16 cellular contexts compared by ENCODE assay signal in genomic region chr19:51065221-51065960, GRCh38. TPM values are rescaled to one million over a fixed set of nuclear protein-coding genes. Genes with fewer than 3 reads are reported as not detected.
DNase-seq lines count a peak whose midpoint lies in the region; ATAC-seq and TF ChIP-seq lines count a peak whose summit lies in the region.
"Had no signal": no experiment of that assay in that cellular context is flagged by ENCODE, and none has a peak within 500 bp of the region (broad histone marks: within the 10 kb centered on the region; RNA-seq: fewer than 3 reads in every experiment).

No MANE protein-coding gene starts in this region.

- TF ChIP-seq CTCF in AG04450 (IDR thresholded peaks at IDR 0.05; ENCODE audit: low read depth, low read length) (no peak), esophagus muscularis mucosa (IDR thresholded peaks at IDR 0.05) (no peak), nephron progenitor cell (IDR thresholded peaks at IDR 0.05) (no peak)

- no peak for TF ChIP-seq POLR2A in esophagus muscularis mucosa (IDR thresholded peaks at IDR 0.05; ENCODE audit: low read depth)

- H3K9ac ChIP-seq in HUES64 (ENCODE audit: low read depth, low read length) = no peak overlapping the region

- H3K27ac ChIP-seq in AG04450 (ENCODE audit: low read depth, low read length) (no peak overlapping the region), HUES64 (ENCODE audit: low read depth, low read length) (no peak overlapping the region; the same call in 1 of the 2 replicates), esophagus muscularis mucosa (replicated peaks in 1 of 4) (no peak overlapping the region)
- H3K27ac ChIP-seq: SK-N-MC had no signal

- POLR2A ChIA-PET in AG04450 (lab: Yijun Ruan, JAX) = no interaction called here

- CTCF ChIA-PET in AG04450 (lab: Charles Lee) = no interaction called here

- H3K27ac Mint-ChIP-seq in nephron progenitor cell = no peak overlapping the region
- H3K27ac Mint-ChIP-seq: activated naive CD8-positive, alpha-beta T cell treated with anti-CD3 and anti-CD28 coated beads, Interleukin-2, amount 10 ng/mL, durations not matched to agents 7 days and 5 days had no signal

- no peaks in the 10 kb centered on the region for H3K36me3 Mint-ChIP-seq in nephron progenitor cell (ENCODE audit: low read depth)
- H3K36me3 Mint-ChIP-seq: activated naive CD8-positive, alpha-beta T cell treated with anti-CD3 and anti-CD28 coated beads, Interleukin-2, amount 10 ng/mL, durations not matched to agents 7 days and 5 days had no signal

- peaks cover 5% of the 10 kb centered on the region; the same call in 1 of the 2 replicates for H3K4me1 ChIP-seq in HUES64 (ENCODE audit: insufficient read depth, low read length)
- H3K4me1 ChIP-seq in esophagus muscularis mucosa = peaks cover 4 to 11% (median 8%) of the 10 kb centered on the region in 4 donors

- peaks cover 9% of the 10 kb centered on the region for H3K4me1 Mint-ChIP-seq in nephron progenitor cell

- peak overlapping the region; percentile 13; the same call in 1 of the 2 replicates for H3K4me3 ChIP-seq in AG04450 (ENCODE audit: low read depth, low read length)
- peak overlapping the region; percentile 61 for H3K4me3 ChIP-seq in HUES64 (ENCODE audit: low read length)
- H3K4me3 ChIP-seq in esophagus muscularis mucosa = peak overlapping the region; percentile 3 to 29 (median 17)
- H3K4me3 ChIP-seq: SK-N-MC had no signal

- H3K27me3 ChIP-seq in AG04450 (ENCODE audit: control insufficient read depth, insufficient read depth, low read length) = no peaks in the 10 kb centered on the region
- peaks cover 15% of the 10 kb centered on the region; the same call in 1 of the 2 replicates for H3K27me3 ChIP-seq in HUES64 (ENCODE audit: insufficient read depth, low read length)
- H3K27me3 ChIP-seq in esophagus muscularis mucosa = peaks cover 0 to 61% (median 11%) of the 10 kb centered on the region in 4 donors

- H3K9me3 ChIP-seq in AG04450 (ENCODE audit: control insufficient read depth, insufficient read depth, low read length) = peaks cover 5% of the 10 kb centered on the region; the same call in 1 of the 2 replicates
- no peaks in the 10 kb centered on the region for H3K9me3 ChIP-seq in HUES64 (ENCODE audit: insufficient read depth, low read depth, low read length)
- no peaks in the 10 kb centered on the region for H3K9me3 ChIP-seq in esophagus muscularis mucosa

- intact Hi-C loops in esophagus muscularis mucosa (cut with DNase I) = no loop called here

- H3K36me3 ChIP-seq in HUES64 (ENCODE audit: insufficient read depth, low read length) (no peaks in the 10 kb centered on the region), esophagus muscularis mucosa (no peaks in the 10 kb centered on the region)

- ATAC-seq in GM19035 (IDR thresholded peaks at IDR 0.05; ENCODE audit: unreplicated experiment) = no peak
- ATAC-seq: left lobe of liver had no signal

- peak overlapping the region; percentile 80 for H3K4me3 Mint-ChIP-seq in nephron progenitor cell
- H3K4me3 Mint-ChIP-seq: activated naive CD8-positive, alpha-beta T cell treated with anti-CD3 and anti-CD28 coated beads, Interleukin-2, amount 10 ng/mL, durations not matched to agents 7 days and 5 days had no signal

- 8% methylated on average over 23 of the region's 25 CpGs for WGBS in HUES64
- 10% methylated on average over 23 of the region's 25 CpGs for WGBS in esophagus muscularis mucosa

- DNase-seq in AG04450 (ENCODE audit: low read depth, low spot score) (no peak), esophagus muscularis mucosa (ENCODE audit: extremely low spot score) (no peak), nephron progenitor cell (peak; percentile 34), COR-L47 (lab: John Stamatoyannopoulos, UW) (no peak), NAMALWA (ENCODE audit: low spot score) (no peak), inferior parietal cortex (ENCODE audit: extremely low spot score) (no peak)
- DNase-seq: activated CD4-positive, alpha-beta T cell treated with anti-CD3 and anti-CD28 coated beads, Interleukin-2, amount 50 U/mL, for 48 hours; activated naive CD8-positive, alpha-beta T cell treated with anti-CD3 and anti-CD28 coated beads, Interleukin-2, amount 10 ng/mL, durations not matched to agents 7 days and 5 days; NCI-H1105 treated with DMSO at 0.1 percent for 48 hours; NCI-H748 treated with DMSO at 0.1 percent for 48 hours had no signal

- H3K27me3 Mint-ChIP-seq in nephron progenitor cell (ENCODE audit: low read depth, poor library complexity) = peaks cover 54% of the 10 kb centered on the region

- no peak for TF ChIP-seq EP300 in esophagus muscularis mucosa (IDR thresholded peaks at IDR 0.05)

- no peaks in the 10 kb centered on the region for H3K9me3 Mint-ChIP-seq in nephron progenitor cell
- H3K9me3 Mint-ChIP-seq: activated naive CD8-positive, alpha-beta T cell treated with anti-CD3 and anti-CD28 coated beads, Interleukin-2, amount 10 ng/mL, durations not matched to agents 7 days and 5 days had no signal

RNA-seq across cellular contexts. Expression of gene KLK13, which starts 0.5 kb away (rescaled TPM):
- polyA plus RNA-seq in AG04450 (2011; rRNA removed) = not detected in 2 replicates
- not detected in 2 replicates for polyA minus RNA-seq in AG04450 (2011; rRNA and poly(A)+ RNA removed)
- 2.2 TPM for polyA plus RNA-seq in HUES64 (2013, experiment 1 of 2)
- polyA plus RNA-seq in HUES64 (2013, experiment 2 of 2) = 1.5 TPM
- total RNA-seq in esophagus muscularis mucosa = not detected
- total RNA-seq: activated naive CD8-positive, alpha-beta T cell treated with anti-CD3 and anti-CD28 coated beads, Interleukin-2, amount 10 ng/mL, durations not matched to agents 7 days and 5 days; endothelial cell of umbilical vein; left lobe of liver; renal cortical epithelial cell had no signal
- polyA plus RNA-seq: endothelial cell of umbilical vein had no signal

RNA-seq across cellular contexts. Expression of gene KLK14, which starts 17.3 kb away (rescaled TPM):
- polyA plus RNA-seq in AG04450 (2011; rRNA removed) = not detected in 2 replicates
- not detected in 2 replicates for polyA minus RNA-seq in AG04450 (2011; rRNA and poly(A)+ RNA removed)
- polyA plus RNA-seq in HUES64 (2013, experiment 1 of 2) = not detected
- polyA plus RNA-seq in HUES64 (2013, experiment 2 of 2) = not detected
- under 1 TPM in 1 of 4 donors, not detected in 3; 0.52 TPM for total RNA-seq in esophagus muscularis mucosa
- total RNA-seq: endothelial cell of umbilical vein, left lobe of liver, renal cortical epithelial cell had no signal

RNA-seq across cellular contexts. Expression of gene KLK12, which starts 30.6 kb away (rescaled TPM):
- polyA plus RNA-seq in AG04450 (2011; rRNA removed) = not detected in 2 replicates
- not detected in 2 replicates for polyA minus RNA-seq in AG04450 (2011; rRNA and poly(A)+ RNA removed)
- polyA plus RNA-seq in HUES64 (2013, experiment 1 of 2) = not detected
- not detected for polyA plus RNA-seq in HUES64 (2013, experiment 2 of 2)
- not detected for total RNA-seq in esophagus muscularis mucosa
- total RNA-seq: activated naive CD8-positive, alpha-beta T cell treated with anti-CD3 and anti-CD28 coated beads, Interleukin-2, amount 10 ng/mL, durations not matched to agents 7 days and 5 days; endothelial cell of umbilical vein; left lobe of liver; renal cortical epithelial cell had no signal
- polyA plus RNA-seq: endothelial cell of umbilical vein had no signal

RNA-seq across cellular contexts. Expression of gene KLK11, which starts 39.0 kb away (rescaled TPM):
- polyA plus RNA-seq in AG04450 (2011; rRNA removed) = not detected in 2 replicates
- polyA minus RNA-seq in AG04450 (2011; rRNA and poly(A)+ RNA removed) = not detected in 2 replicates
- not detected for polyA plus RNA-seq in HUES64 (2013, experiment 1 of 2)
- polyA plus RNA-seq in HUES64 (2013, experiment 2 of 2) = not detected
- total RNA-seq in esophagus muscularis mucosa = not detected
- total RNA-seq: activated naive CD8-positive, alpha-beta T cell treated with anti-CD3 and anti-CD28 coated beads, Interleukin-2, amount 10 ng/mL, durations not matched to agents 7 days and 5 days; endothelial cell of umbilical vein; left lobe of liver; renal cortical epithelial cell had no signal
- polyA plus RNA-seq: endothelial cell of umbilical vein had no signal

RNA-seq across cellular contexts. Expression of gene CTU1, which starts 42.8 kb away (rescaled TPM):
- polyA plus RNA-seq in AG04450 (2011; rRNA removed) = 1.7 and 2.1 TPM in 2 replicates
- 1.6 and 2.1 TPM in 2 replicates for polyA minus RNA-seq in AG04450 (2011; rRNA and poly(A)+ RNA removed)
- polyA plus RNA-seq in HUES64 (2013, experiment 1 of 2) = 4.0 TPM
- 4.8 TPM for polyA plus RNA-seq in HUES64 (2013, experiment 2 of 2)
- 10 to 100 TPM in 3 of 4 donors, 1 to 10 TPM in 1; 7.1 to 18.9 (median 13.7) TPM for total RNA-seq in esophagus muscularis mucosa
